Comparison of ENCODE assay signal across 12 cellular contexts in the genomic region with DNA sequence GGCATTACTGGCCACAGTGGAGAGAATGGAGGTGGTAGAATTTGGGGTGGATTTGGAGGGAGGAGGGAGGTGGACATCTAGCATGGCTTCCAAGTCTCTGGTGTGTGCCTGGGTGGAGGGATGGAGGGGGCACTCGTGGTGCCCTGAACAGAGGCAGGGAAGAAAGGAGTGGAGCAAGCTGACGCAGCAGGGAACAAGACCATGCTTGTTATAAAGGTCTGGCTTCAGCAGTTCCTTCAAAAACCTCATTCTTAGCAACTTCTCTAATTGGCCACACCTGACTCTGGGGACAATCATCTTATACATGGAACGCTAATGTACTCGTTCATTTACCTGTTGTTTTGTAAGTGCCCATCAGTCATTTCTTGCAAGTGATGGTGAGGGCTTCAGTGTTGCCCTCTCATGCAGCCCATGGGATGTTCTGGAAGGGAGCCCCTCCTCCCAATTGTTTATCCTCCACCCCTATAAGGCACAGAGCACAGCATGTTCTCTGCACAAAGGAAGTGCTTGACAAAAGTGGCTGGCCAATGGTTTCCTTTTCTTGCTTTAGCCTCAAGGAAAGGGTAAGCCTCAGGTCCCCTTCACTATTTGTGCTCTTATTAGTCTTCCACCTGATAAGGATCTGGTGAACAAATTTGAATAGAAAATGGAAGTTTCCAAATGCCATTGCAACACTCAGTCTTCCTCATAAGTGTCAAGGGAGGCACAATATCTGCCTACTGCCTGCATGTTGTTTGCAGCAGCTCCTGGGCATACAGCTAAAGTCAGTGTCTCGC. TPM values are rescaled to one million over a fixed set of nuclear protein-coding genes. Genes with fewer than 3 reads are reported as not detected.
DNase-seq lines count a peak whose midpoint lies in the region; ATAC-seq and TF ChIP-seq lines count a peak whose summit lies in the region.
"Had no signal": no experiment of that assay in that cellular context is flagged by ENCODE, and none has a peak within 500 bp of the region (broad histone marks: within the 10 kb centered on the region; RNA-seq: fewer than 3 reads in every experiment).

No MANE protein-coding gene starts in this region.

- no peak overlapping the region for H3K4me3 ChIP-seq in tibial artery
- H3K4me3 ChIP-seq: A549, MG63 had no signal

- no peak for DNase-seq in activated CD8-positive, alpha-beta memory T cell treated with anti-CD3 and anti-CD28 coated beads, Interleukin-2, amount 10 ng/mL, durations not matched to agents 7 days and 5 days
- no peak for DNase-seq in activated CD8-positive, alpha-beta memory T cell treated with anti-CD3 and anti-CD28 coated beads, Interleukin-2, amount 50 U/mL, for 48 hours
- peak; percentile 43 for DNase-seq in left lobe of liver (ENCODE audit: low spot score)
- peak in 1 of 2 donors; percentile 51 for DNase-seq in tibial artery
- DNase-seq in glutamatergic neuron, result no peak
- DNase-seq: MG63, occipital lobe, WERI-Rb-1 had no signal

- ATAC-seq in activated CD8-positive, alpha-beta memory T cell treated with anti-CD3 and anti-CD28 coated beads, Interleukin-2, amount 10 ng/mL, durations not matched to agents 7 days and 5 days, result peak; percentile 65
- ATAC-seq in left lobe of liver (peak; percentile 7), HG02571 (IDR thresholded peaks at IDR 0.05; ENCODE audit: unreplicated experiment) (no peak), GM21528 (IDR thresholded peaks at IDR 0.05; ENCODE audit: low FRiP score, unreplicated experiment) (no peak)
- ATAC-seq: A549 had no signal

- H3K27me3 Mint-ChIP-seq in activated CD8-positive, alpha-beta memory T cell treated with anti-CD3 and anti-CD28 coated beads, Interleukin-2, amount 10 ng/mL, durations not matched to agents 7 days and 5 days, result no peaks in the 10 kb centered on the region
- H3K27me3 Mint-ChIP-seq in glutamatergic neuron (ENCODE audit: unreplicated experiment), result peaks cover 5% of the 10 kb centered on the region

- no peaks in the 10 kb centered on the region for H3K27me3 ChIP-seq in tibial artery
- H3K27me3 ChIP-seq: MG63 had no signal

- peaks cover 0 to 8% (median 0%) of the 10 kb centered on the region in 3 donors for H3K36me3 ChIP-seq in tibial artery
- H3K36me3 ChIP-seq: MG63, WERI-Rb-1 had no signal

- peaks cover 23% of the 10 kb centered on the region for H3K4me1 Mint-ChIP-seq in activated CD8-positive, alpha-beta memory T cell treated with anti-CD3 and anti-CD28 coated beads, Interleukin-2, amount 10 ng/mL, durations not matched to agents 7 days and 5 days
- peaks cover 15% of the 10 kb centered on the region for H3K4me1 Mint-ChIP-seq in glutamatergic neuron (ENCODE audit: low read depth, unreplicated experiment)

- H3K4me1 ChIP-seq in tibial artery, result peaks cover 0 to 84% (median 58%) of the 10 kb centered on the region in 4 donors
- H3K4me1 ChIP-seq: A549 had no signal

- H3K9me3 Mint-ChIP-seq in activated CD8-positive, alpha-beta memory T cell treated with anti-CD3 and anti-CD28 coated beads, Interleukin-2, amount 10 ng/mL, durations not matched to agents 7 days and 5 days (ENCODE audit: low read depth), result no peaks in the 10 kb centered on the region
- no peaks in the 10 kb centered on the region for H3K9me3 Mint-ChIP-seq in glutamatergic neuron (ENCODE audit: unreplicated experiment)

- H3K36me3 Mint-ChIP-seq in activated CD8-positive, alpha-beta memory T cell treated with anti-CD3 and anti-CD28 coated beads, Interleukin-2, amount 10 ng/mL, durations not matched to agents 7 days and 5 days, result peaks cover 18% of the 10 kb centered on the region
- H3K36me3 Mint-ChIP-seq in glutamatergic neuron (ENCODE audit: unreplicated experiment), result no peaks in the 10 kb centered on the region

- intact Hi-C loops in tibial artery (cut with DNase I; ENCODE audit: low total_unique reads), result loop anchor here (5.0 kb wide), 1 partner anchor 36 kb away; no protein-coding TSS in a partner anchor

- H3K27ac ChIP-seq in angular gyrus (ENCODE audit: low read depth, low read length) (peak overlapping the region; percentile 31), tibial artery (peak overlapping the region; percentile 71 to 89)
- H3K27ac ChIP-seq: A549, WERI-Rb-1 had no signal

- H3K4me3 Mint-ChIP-seq in activated CD8-positive, alpha-beta memory T cell treated with anti-CD3 and anti-CD28 coated beads, Interleukin-2, amount 10 ng/mL, durations not matched to agents 7 days and 5 days, result no peak overlapping the region
- H3K4me3 Mint-ChIP-seq in glutamatergic neuron (ENCODE audit: unreplicated experiment), result no peak overlapping the region

- H3K9me3 ChIP-seq in tibial artery, result no peaks in the 10 kb centered on the region
- H3K9me3 ChIP-seq: A549, MG63 had no signal

- CTCF ChIA-PET in activated CD8-positive, alpha-beta memory T cell treated with anti-CD3 and anti-CD28 coated beads, Interleukin-2, amount 10 ng/mL, durations not matched to agents 7 days and 5 days (lab: Charles Lee), result interaction anchor here (0.8 to 1.2 kb wide), 3 partner anchors 11 to 127 kb away, joined by 3 to 4 read pairs (median 3); partner anchors contain the start of gene SIRT5

- TF ChIP-seq CTCF in tibial artery (IDR thresholded peaks at IDR 0.05), result no peak
- no peak for TF ChIP-seq CTCF in glutamatergic neuron (IDR thresholded peaks at IDR 0.05; ENCODE audit: partially characterized antibody, unreplicated experiment)

- H3K27ac Mint-ChIP-seq in activated CD8-positive, alpha-beta memory T cell treated with anti-CD3 and anti-CD28 coated beads, Interleukin-2, amount 10 ng/mL, durations not matched to agents 7 days and 5 days, result peak overlapping the region; percentile 68
- no peak overlapping the region for H3K27ac Mint-ChIP-seq in glutamatergic neuron (ENCODE audit: unreplicated experiment)

RNA-seq across cellular contexts. Expression of gene GFOD1, which starts 39.3 kb away (rescaled TPM):
- total RNA-seq in activated CD8-positive, alpha-beta memory T cell treated with anti-CD3 and anti-CD28 coated beads, Interleukin-2, amount 10 ng/mL, durations not matched to agents 7 days and 5 days, result 10 to 100 TPM; 10.6 to 11.6 TPM
- total RNA-seq in left lobe of liver (9.6 TPM), glutamatergic neuron (ENCODE audit: unreplicated experiment) (4.1 TPM)

Comparison
In these comparisons a context has a peak if more than half of its experiments do, and no peak if none do; other contexts are left out.
1. ATAC-seq: peak in activated CD8-positive, alpha-beta memory T cell treated with anti-CD3 and anti-CD28 coated beads, Interleukin-2, amount 10 ng/mL, durations not matched to agents 7 days and 5 days (single experiment) and left lobe of liver (single experiment); none in HG02571 (single experiment) and GM21528 (single experiment).